ENCODE assay signal across 8 cellular contexts in the genomic region with DNA sequence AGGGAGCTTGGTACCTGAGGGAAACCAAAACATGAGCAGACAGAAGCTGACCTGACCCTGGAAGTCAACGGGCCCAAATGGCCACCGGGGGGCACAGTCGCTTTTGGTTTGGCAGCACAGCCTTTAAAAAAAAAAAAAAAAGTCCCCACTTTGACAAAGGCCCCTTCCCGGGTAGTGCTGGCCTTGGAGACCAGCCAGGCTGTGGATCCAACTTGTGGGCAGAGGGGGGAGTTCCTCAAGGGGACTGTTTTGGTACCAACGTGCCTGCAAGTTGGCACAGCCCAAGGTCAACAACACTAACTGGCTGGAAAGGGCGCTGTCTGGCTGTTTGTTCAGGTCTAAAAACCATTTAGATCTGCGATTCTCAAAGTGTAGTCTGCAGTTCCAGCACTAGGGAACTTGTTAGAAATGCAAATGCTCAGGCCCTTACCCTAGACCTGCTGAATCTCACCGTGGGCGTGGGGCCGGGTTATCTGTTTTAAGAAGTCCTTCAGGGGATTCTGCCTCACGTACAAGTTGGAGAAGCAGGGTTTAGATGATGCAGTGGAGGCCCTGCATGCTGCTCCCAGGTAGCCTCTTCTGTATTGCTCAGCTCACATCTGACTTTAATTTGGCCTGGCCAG.
DNase-seq lines count a peak whose midpoint lies in the region; ATAC-seq, FAIRE-seq and TF ChIP-seq lines count a peak whose summit lies in the region.

No MANE protein-coding gene starts in this region.

- H3K9ac ChIP-seq in astrocyte (ENCODE audit: low read length), result peak overlapping the region; percentile 75

- H4K20me1 ChIP-seq in astrocyte (ENCODE audit: insufficient read depth, low read length), result no peaks in the 10 kb centered on the region

- H3K27me3 ChIP-seq in astrocyte (ENCODE audit: insufficient read depth, low read length), result no peaks in the 10 kb centered on the region

- no peaks in the 10 kb centered on the region for H3K9me3 ChIP-seq in astrocyte (ENCODE audit: insufficient read depth, low read depth, low read length)

- H3K9me3 Mint-ChIP-seq in astrocyte (ENCODE audit: unreplicated experiment), result peaks cover 6% of the 10 kb centered on the region

- peaks cover 3% of the 10 kb centered on the region for H3K36me3 Mint-ChIP-seq in astrocyte (ENCODE audit: low read depth, unreplicated experiment)

- DNase-seq in GM10248 (ENCODE audit: extremely low spot score) (peak; percentile 57), MV-4-11 (lab: John Stamatoyannopoulos, UW) (peak; percentile 49), T-helper 1 cell (peak; percentile 35 to 58 (median 45)), astrocyte (ENCODE audit: low read depth) (peak; percentile 16), hippocampal formation (lab: John Stamatoyannopoulos, UW) (peak; percentile 20 to 62), retina (peak; percentile 76), NCI-H526 treated with DMSO at 0.1 percent for 48 hours (lab: John Stamatoyannopoulos, UW) (no peak)

- POLR2A ChIA-PET in GM10248 (lab: Yijun Ruan, JAX), result no interaction called here

- no peak for FAIRE-seq in astrocyte (lab: Jason Lieb, UNC)

- peak overlapping the region; percentile 87 for H3K4me2 ChIP-seq in astrocyte (ENCODE audit: low read length)

- peak overlapping the region; percentile 93 for H3K27ac Mint-ChIP-seq in astrocyte (ENCODE audit: unreplicated experiment)

- ATAC-seq in HG02571 (IDR thresholded peaks at IDR 0.05; ENCODE audit: unreplicated experiment), result peak; percentile 30

- CTCF ChIA-PET in GM10248 (lab: Yijun Ruan, JAX), result interaction anchor here (0.7 to 2.2 kb wide), 6 partner anchors 10 to 1178 kb away, joined by 3 to 13 read pairs (median 6); no protein-coding TSS in a partner anchor

- TF ChIP-seq CTCF in GM10248 (IDR thresholded peaks at IDR 0.05; ENCODE audit: control extremely low read depth, extremely low read depth, low read depth, missing control alignments) (peak; percentile 46), astrocyte (IDR thresholded peaks at IDR 0.05; ENCODE audit: insufficient read depth, low read depth, low read length) (peak; percentile 31)

- no peaks in the 10 kb centered on the region for H3K79me2 ChIP-seq in astrocyte (ENCODE audit: insufficient read depth, low read length)

- no peak overlapping the region for H3K4me3 ChIP-seq in astrocyte (ENCODE audit: insufficient read depth, low read depth, low read length)

- H2AFZ ChIP-seq in astrocyte (ENCODE audit: low read depth, low read length), result peak overlapping the region; percentile 42

- peaks cover 6% of the 10 kb centered on the region for H3K36me3 ChIP-seq in astrocyte (ENCODE audit: insufficient read depth, low read length)

- peaks cover 31% of the 10 kb centered on the region for H3K4me1 Mint-ChIP-seq in astrocyte (ENCODE audit: low read depth, unreplicated experiment)

- peaks cover 4% of the 10 kb centered on the region for H3K27me3 Mint-ChIP-seq in astrocyte (ENCODE audit: low read depth, unreplicated experiment)

- peak overlapping the region; percentile 81 for H3K27ac ChIP-seq in astrocyte (ENCODE audit: low read depth, low read length)

- peak overlapping the region; percentile 67 for H3K4me3 Mint-ChIP-seq in astrocyte (ENCODE audit: unreplicated experiment)

- peaks cover 34% of the 10 kb centered on the region for H3K4me1 ChIP-seq in astrocyte (ENCODE audit: insufficient read depth, low read length)
